Comparison of ENCODE assay signal across 1 cellular context in the genomic region with DNA sequence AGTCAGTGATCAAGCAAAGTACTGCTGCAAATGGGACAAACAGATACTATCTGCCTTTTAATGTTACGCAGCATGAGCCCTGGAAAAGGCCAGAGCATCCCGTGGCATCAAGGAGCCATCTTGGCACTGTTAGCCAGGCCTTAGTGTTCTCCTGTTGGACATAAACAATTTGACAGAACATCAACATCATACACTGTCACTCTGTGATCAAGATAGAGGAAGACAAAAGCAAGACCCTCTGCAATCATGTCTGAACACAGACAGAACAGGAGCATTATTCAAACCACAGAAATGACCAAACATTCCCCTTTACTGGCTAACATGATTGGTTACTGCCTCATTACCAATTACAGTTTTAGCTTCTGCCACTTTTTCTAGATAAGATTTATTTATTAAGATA.
A peak's percentile ranks its signal among the peaks of the same experiment; 100 is the strongest.
TF ChIP-seq lines count a peak whose summit lies in the region.

No MANE protein-coding gene starts in this region.

TF ChIP-seq in SK-N-SH, 30 proteins besides CTCF, POLR2A, EP300 and RAD21 (continued from another document):
- TF ChIP-seq USF2 (IDR thresholded peaks at IDR 0.05; ENCODE audit: borderline replicate concordance, low read depth, low read length) (no peak), NFIC (IDR thresholded peaks at IDR 0.05; ENCODE audit: borderline replicate concordance) (no peak), SIN3A (IDR thresholded peaks at IDR 0.05; ENCODE audit: borderline replicate concordance, low read depth, low read length) (no peak), FOXM1 (IDR thresholded peaks at IDR 0.05; ENCODE audit: low read depth) (no peak), PBX3 (IDR thresholded peaks at IDR 0.05) (peak; percentile 53; the same call in 1 of the 2 replicates), MXI1 (IDR thresholded peaks at IDR 0.05; ENCODE audit: low read depth, low read length) (peak; percentile 74; the same call in 1 of the 2 replicates), GATA2 (CRISPR knock-in tag; IDR thresholded peaks at IDR 0.05) (peak; percentile 98), NRF1 (IDR thresholded peaks at IDR 0.05; ENCODE audit: low read depth, low read length) (no peak), CHD2 (IDR thresholded peaks at IDR 0.05; ENCODE audit: low read length, partially characterized antibody) (no peak), TEAD4 (IDR thresholded peaks at IDR 0.05; ENCODE audit: borderline replicate concordance, insufficient read depth) (no peak), RFX5 (IDR thresholded peaks at IDR 0.05; ENCODE audit: low read length) (0 out of 2 replicates have a peak, but pooled peaks have one; percentile 31), MEF2A (IDR thresholded peaks at IDR 0.05; ENCODE audit: borderline replicate concordance, low read depth) (no peak), RXRA (IDR thresholded peaks at IDR 0.05; ENCODE audit: borderline replicate concordance, low read depth) (no peak)
- TF ChIP-seq, protein P1, sequence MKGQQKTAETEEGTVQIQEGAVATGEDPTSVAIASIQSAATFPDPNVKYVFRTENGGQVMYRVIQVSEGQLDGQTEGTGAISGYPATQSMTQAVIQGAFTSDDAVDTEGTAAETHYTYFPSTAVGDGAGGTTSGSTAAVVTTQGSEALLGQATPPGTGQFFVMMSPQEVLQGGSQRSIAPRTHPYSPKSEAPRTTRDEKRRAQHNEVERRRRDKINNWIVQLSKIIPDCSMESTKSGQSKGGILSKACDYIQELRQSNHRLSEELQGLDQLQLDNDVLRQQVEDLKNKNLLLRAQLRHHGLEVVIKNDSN (IDR thresholded peaks at IDR 0.05; ENCODE audit: borderline replicate concordance, low read depth): no peak
- TF ChIP-seq, protein P2, sequence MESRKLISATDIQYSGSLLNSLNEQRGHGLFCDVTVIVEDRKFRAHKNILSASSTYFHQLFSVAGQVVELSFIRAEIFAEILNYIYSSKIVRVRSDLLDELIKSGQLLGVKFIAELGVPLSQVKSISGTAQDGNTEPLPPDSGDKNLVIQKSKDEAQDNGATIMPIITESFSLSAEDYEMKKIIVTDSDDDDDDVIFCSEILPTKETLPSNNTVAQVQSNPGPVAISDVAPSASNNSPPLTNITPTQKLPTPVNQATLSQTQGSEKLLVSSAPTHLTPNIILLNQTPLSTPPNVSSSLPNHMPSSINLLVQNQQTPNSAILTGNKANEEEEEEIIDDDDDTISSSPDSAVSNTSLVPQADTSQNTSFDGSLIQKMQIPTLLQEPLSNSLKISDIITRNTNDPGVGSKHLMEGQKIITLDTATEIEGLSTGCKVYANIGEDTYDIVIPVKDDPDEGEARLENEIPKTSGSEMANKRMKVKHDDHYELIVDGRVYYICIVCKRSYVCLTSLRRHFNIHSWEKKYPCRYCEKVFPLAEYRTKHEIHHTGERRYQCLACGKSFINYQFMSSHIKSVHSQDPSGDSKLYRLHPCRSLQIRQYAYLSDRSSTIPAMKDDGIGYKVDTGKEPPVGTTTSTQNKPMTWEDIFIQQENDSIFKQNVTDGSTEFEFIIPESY (IDR thresholded peaks at IDR 0.05; ENCODE audit: borderline replicate concordance, low read depth): no peak
